ENCODE assay signal across 8 cellular contexts in genomic region chr10:62852961-62853702, GRCh38. TPM values are rescaled to one million over a fixed set of nuclear protein-coding genes. Genes with fewer than 3 reads are reported as not detected.
A peak's percentile ranks its signal among the peaks of the same experiment; 100 is the strongest.
DNase-seq lines count a peak whose midpoint lies in the region; ATAC-seq and TF ChIP-seq lines count a peak whose summit lies in the region.

No MANE protein-coding gene starts in this region.

- H3K27ac Mint-ChIP-seq in immature natural killer cell: peak overlapping the region; percentile 73 to 92 (median 87)

- DNase-seq in immature natural killer cell (peak; percentile 70 to 73 (median 71)), HUDEP-2 (lab: John Stamatoyannopoulos, UW; ENCODE audit: unreplicated experiment in 76 of 76) (no peak), hippocampal formation (lab: John Stamatoyannopoulos, UW) (no peak), A673 (ENCODE audit: low spot score) (no peak), thyroid gland (no peak)

- POLR2A ChIA-PET in A673 (lab: Charles Lee; ENCODE audit: low non-redundant PET): no interaction called here

- no peak for TF ChIP-seq POLR2A in thyroid gland (IDR thresholded peaks at IDR 0.05)

- H3K27me3 Mint-ChIP-seq in immature natural killer cell (ENCODE audit: low read depth in 3 of 3): peaks cover 0 to 18% (median 0%) of the 10 kb centered on the region in 3 donors

- peak overlapping the region; percentile 41 to 75 (median 68) for H3K4me3 Mint-ChIP-seq in immature natural killer cell

- H3K27ac ChIP-seq in A673 (ENCODE audit: low read depth, low read length, poor library complexity, severe bottlenecking): no peak overlapping the region
- no peak overlapping the region for H3K27ac ChIP-seq in thyroid gland

- BruUV-seq in A673 (replicated peaks; lab: Mats Ljungman, UMichigan): no TSS peak

- intact Hi-C loops in A673 (cut with micrococcal nuclease; ENCODE audit: unreplicated experiment) (no loop called here), thyroid gland (cut with DNase I) (no loop called here)

- H3K9me3 ChIP-seq in A673 (ENCODE audit: low read depth, low read length, poor library complexity, severe bottlenecking) (no peaks in the 10 kb centered on the region), thyroid gland (no peaks in the 10 kb centered on the region)

- H3K36me3 ChIP-seq in A673 (ENCODE audit: insufficient read depth, low read length, poor library complexity, severe bottlenecking): no peaks in the 10 kb centered on the region
- H3K36me3 ChIP-seq in thyroid gland: no peaks in the 10 kb centered on the region

- H3K4me3 ChIP-seq in A673 (ENCODE audit: low read depth, low read length, poor library complexity, severe bottlenecking) (no peak overlapping the region), thyroid gland (replicated peaks in 1 of 3) (no peak overlapping the region)

- ATAC-seq in GM18519 (IDR thresholded peaks at IDR 0.05; ENCODE audit: low FRiP score, unreplicated experiment) (peak; percentile 39), GM21576 (IDR thresholded peaks at IDR 0.05; ENCODE audit: unreplicated experiment) (peak; percentile 77), HG03571 (IDR thresholded peaks at IDR 0.05; ENCODE audit: unreplicated experiment) (peak; percentile 67)

- WGBS in thyroid gland, 2 donors: 79 to 87% methylated on average over 6 of the region's 6 CpGs

- H3K36me3 Mint-ChIP-seq in immature natural killer cell: peaks cover 0 to 10% (median 3%) of the 10 kb centered on the region in 3 donors

- peaks cover 72 to 73% of the 10 kb centered on the region in 2 donors for H3K4me1 Mint-ChIP-seq in immature natural killer cell

- TF ChIP-seq CTCF in A673 (conservative IDR thresholded peaks at IDR 0.05; ENCODE audit: low read depth, low read length): no peak
- no peak for TF ChIP-seq CTCF in thyroid gland (IDR thresholded peaks at IDR 0.05)

- H3K9me3 Mint-ChIP-seq in immature natural killer cell: peaks cover 0 to 8% (median 3%) of the 10 kb centered on the region in 6 donors

- H3K27me3 ChIP-seq in A673 (replicated peaks; ENCODE audit: insufficient read depth, low read depth, low read length, poor library complexity): no peaks in the 10 kb centered on the region
- no peaks in the 10 kb centered on the region for H3K27me3 ChIP-seq in thyroid gland

- no peaks in the 10 kb centered on the region for H3K4me1 ChIP-seq in A673 (ENCODE audit: insufficient read depth, low read length, poor library complexity, severe bottlenecking)
- H3K4me1 ChIP-seq in thyroid gland: no peaks in the 10 kb centered on the region

- CTCF ChIA-PET in A673 (lab: Charles Lee): no interaction called here

RNA-seq across cellular contexts. Expression of gene EGR2, which starts 37.0 kb away (rescaled TPM):
- under 1 TPM; 0.28 to 0.80 (median 0.29) TPM for polyA plus RNA-seq in immature natural killer cell
- total RNA-seq in A673 (2021) (14.5 and 18.3 TPM in 2 replicates), thyroid gland (10 to 100 TPM in 1 of 4 donors, 1 to 10 TPM in 2, under 1 TPM in 1; 0.78 to 14.6 (median 2.9) TPM)

RNA-seq across cellular contexts. Expression of gene ADO, which starts 48.6 kb away (rescaled TPM):
- 1 to 10 TPM; 1.0 to 5.0 (median 2.3) TPM for polyA plus RNA-seq in immature natural killer cell
- total RNA-seq in A673 (2021): 32.9 and 38.4 TPM in 2 replicates
- 10 to 100 TPM; 21.8 to 29.7 (median 24.6) TPM for total RNA-seq in thyroid gland

Comparison
In these comparisons a context has a peak if more than half of its experiments do, and no peak if none do; other contexts are left out.
1. DNase-seq: peak in immature natural killer cell (3 of 3); none in HUDEP-2 (0 of 76), hippocampal formation (0 of 2), A673 (single experiment) and thyroid gland (0 of 2).
2. Peak in every context shown above with its lines, with median percentiles within 50 percentile points of each other: ATAC-seq.